ENCODE assay signal across 16 cellular contexts in the genomic region with DNA sequence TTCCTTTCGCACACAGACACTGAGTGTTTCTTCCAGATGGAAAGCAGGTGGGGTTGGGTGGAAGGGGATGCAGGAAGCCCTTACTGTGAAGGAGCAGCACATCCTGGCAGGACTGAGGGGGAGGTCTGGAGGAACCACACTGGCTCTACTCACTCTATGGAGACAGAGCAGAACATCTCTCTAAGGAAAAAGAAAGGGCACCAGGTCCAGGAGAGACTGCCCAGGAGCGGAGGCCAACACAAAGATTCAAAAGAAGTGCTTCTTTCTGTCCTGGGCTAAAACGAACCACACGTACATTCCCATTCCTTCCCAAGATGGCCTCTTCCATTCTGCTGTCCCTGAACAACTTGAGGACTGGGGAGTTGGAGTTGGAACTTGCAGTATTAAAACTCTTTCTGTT. TPM values are rescaled to one million over a fixed set of nuclear protein-coding genes. Genes with fewer than 3 reads are reported as not detected.
"Had no signal": no experiment of that assay in that cellular context is flagged by ENCODE, and none has a peak within 500 bp of the region (broad histone marks: within the 10 kb centered on the region; RNA-seq: fewer than 3 reads in every experiment).

No MANE protein-coding gene starts in this region.

- H3K36me3 ChIP-seq: gastrocnemius medialis, heart right ventricle, tibial nerve had no signal

- H3K79me2 ChIP-seq: parathyroid adenoma had no signal

- H3K4me1 ChIP-seq: parathyroid adenoma, tibial nerve had no signal

- DNase-seq: activated CD4-positive, alpha-beta T cell treated with anti-CD3 and anti-CD28 coated beads, Interleukin-2, amount 10 ng/mL, durations not matched to agents 7 days and 5 days; activated naive CD4-positive, alpha-beta T cell; activated naive CD8-positive, alpha-beta T cell treated with anti-CD3 and anti-CD28 coated beads, Interleukin-2, amount 10 ng/mL, durations not matched to agents 7 days and 5 days; cerebellar nuclear complex; dermis blood vessel endothelial cell; gastrocnemius medialis; heart right ventricle; left cardiac atrium; midbrain; T-helper 2 cell had no signal

- H3K4me3 ChIP-seq: gastrocnemius medialis, heart right ventricle, lung, tibial nerve had no signal

- H3K4me3 Mint-ChIP-seq: activated CD4-positive, alpha-beta T cell treated with anti-CD3 and anti-CD28 coated beads, Interleukin-2, amount 10 ng/mL, durations not matched to agents 7 days and 5 days; activated naive CD8-positive, alpha-beta T cell treated with anti-CD3 and anti-CD28 coated beads, Interleukin-2, amount 10 ng/mL, durations not matched to agents 7 days and 5 days; brain; stimulated activated effector memory CD8-positive, alpha-beta T cell treated with anti-CD3 and anti-CD28 coated beads, Interleukin-12 subunit alpha, Interleukin-12 subunit beta, amount 100 ng/mL, for 72 hours had no signal

- H2AFZ ChIP-seq: parathyroid adenoma had no signal

- H3K9me3 Mint-ChIP-seq: activated CD4-positive, alpha-beta T cell treated with anti-CD3 and anti-CD28 coated beads, Interleukin-2, amount 10 ng/mL, durations not matched to agents 7 days and 5 days; activated naive CD8-positive, alpha-beta T cell treated with anti-CD3 and anti-CD28 coated beads, Interleukin-2, amount 10 ng/mL, durations not matched to agents 7 days and 5 days; brain; stimulated activated effector memory CD8-positive, alpha-beta T cell treated with anti-CD3 and anti-CD28 coated beads, Interleukin-12 subunit alpha, Interleukin-12 subunit beta, amount 100 ng/mL, for 72 hours had no signal

- H3K27me3 ChIP-seq: gastrocnemius medialis, heart right ventricle, tibial nerve had no signal

- H3K27ac Mint-ChIP-seq: activated CD4-positive, alpha-beta T cell treated with anti-CD3 and anti-CD28 coated beads, Interleukin-2, amount 10 ng/mL, durations not matched to agents 7 days and 5 days; activated naive CD8-positive, alpha-beta T cell treated with anti-CD3 and anti-CD28 coated beads, Interleukin-2, amount 10 ng/mL, durations not matched to agents 7 days and 5 days; brain; stimulated activated effector memory CD8-positive, alpha-beta T cell treated with anti-CD3 and anti-CD28 coated beads, Interleukin-12 subunit alpha, Interleukin-12 subunit beta, amount 100 ng/mL, for 72 hours had no signal

- H3K27ac ChIP-seq: gastrocnemius medialis, parathyroid adenoma, tibial nerve had no signal

- H3K4me1 Mint-ChIP-seq: activated CD4-positive, alpha-beta T cell treated with anti-CD3 and anti-CD28 coated beads, Interleukin-2, amount 10 ng/mL, durations not matched to agents 7 days and 5 days; activated naive CD8-positive, alpha-beta T cell treated with anti-CD3 and anti-CD28 coated beads, Interleukin-2, amount 10 ng/mL, durations not matched to agents 7 days and 5 days; brain; stimulated activated effector memory CD8-positive, alpha-beta T cell treated with anti-CD3 and anti-CD28 coated beads, Interleukin-12 subunit alpha, Interleukin-12 subunit beta, amount 100 ng/mL, for 72 hours had no signal

- H3K9me3 ChIP-seq: gastrocnemius medialis, heart right ventricle had no signal

- ATAC-seq: gastrocnemius medialis; stimulated activated effector memory CD8-positive, alpha-beta T cell treated with anti-CD3 and anti-CD28 coated beads, Interleukin-12 subunit alpha, Interleukin-12 subunit beta, amount 100 ng/mL, for 72 hours had no signal

- H3K36me3 Mint-ChIP-seq: activated naive CD8-positive, alpha-beta T cell treated with anti-CD3 and anti-CD28 coated beads, Interleukin-2, amount 10 ng/mL, durations not matched to agents 7 days and 5 days; brain; stimulated activated effector memory CD8-positive, alpha-beta T cell treated with anti-CD3 and anti-CD28 coated beads, Interleukin-12 subunit alpha, Interleukin-12 subunit beta, amount 100 ng/mL, for 72 hours had no signal

RNA-seq across cellular contexts. Expression of a gene that starts 13.8 kb away (rescaled TPM):
- total RNA-seq: epithelial cell of proximal tubule had no signal
